ENCODE assay signal across 25 cellular contexts in genomic region chr5:142292808-142293207, GRCh38. TPM values are rescaled to one million over a fixed set of nuclear protein-coding genes. Genes with fewer than 3 reads are reported as not detected.
A peak's percentile ranks its signal among the peaks of the same experiment; 100 is the strongest.
DNase-seq lines count a peak whose midpoint lies in the region; ATAC-seq, FAIRE-seq and TF ChIP-seq lines count a peak whose summit lies in the region.
"Had no signal": no experiment of that assay in that cellular context is flagged by ENCODE, and none has a peak within 500 bp of the region (broad histone marks: within the 10 kb centered on the region; RNA-seq: fewer than 3 reads in every experiment).

No MANE protein-coding gene starts in this region.

- TF ChIP-seq CTCF in GM23338 (conservative IDR thresholded peaks at IDR 0.05; ENCODE audit: low read depth in 2 of 2) (no peak), HFFc6 (IDR thresholded peaks at IDR 0.05) (no peak), K562 (IDR thresholded peaks at IDR 0.05 in 2 of 3, conservative IDR thresholded peaks at IDR 0.05 in 1 of 3; ENCODE audit: insufficient read depth in 2 of 3, low read depth in 1 of 3, low read length in 3 of 3) (no peak), nephron progenitor cell (IDR thresholded peaks at IDR 0.05) (no peak)

- no TSS peak for BruUV-seq in K562 (replicated peaks; lab: Mats Ljungman, UMichigan)

- peaks cover 40% of the 10 kb centered on the region for H3K36me3 Mint-ChIP-seq in GM23338 (ENCODE audit: low read depth)
- peaks cover 34% of the 10 kb centered on the region for H3K36me3 Mint-ChIP-seq in HFFc6 (ENCODE audit: low read depth)
- H3K36me3 Mint-ChIP-seq in nephron progenitor cell (ENCODE audit: low read depth): no peaks in the 10 kb centered on the region
- H3K36me3 Mint-ChIP-seq in effector memory CD8-positive, alpha-beta T cell (ENCODE audit: insufficient read depth): no peaks in the 10 kb centered on the region
- H3K36me3 Mint-ChIP-seq: CD14-positive monocyte had no signal

- H3F3A ChIP-seq in GM23338 (replicated peaks; ENCODE audit: low read depth): peaks cover 37% of the 10 kb centered on the region

- H3K4me3 Mint-ChIP-seq in GM23338: no peak overlapping the region
- H3K4me3 Mint-ChIP-seq in HFFc6: no peak overlapping the region
- H3K4me3 Mint-ChIP-seq in nephron progenitor cell: no peak overlapping the region
- no peak overlapping the region for H3K4me3 Mint-ChIP-seq in effector memory CD8-positive, alpha-beta T cell
- H3K4me3 Mint-ChIP-seq: CD14-positive monocyte; CD4-positive, alpha-beta T cell; CD8-positive, alpha-beta memory T cell; H9 had no signal

- no peak for DNase-seq in GM23338 (ENCODE audit: low spot score)
- DNase-seq in HFFc6: no peak
- DNase-seq in K562 (ENCODE audit: extremely low read depth in 1 of 4, low spot score in 3 of 4): no peak
- DNase-seq in nephron progenitor cell: no peak
- no peak for DNase-seq in NCI-H1092 treated with DMSO at 0.1 percent for 48 hours (lab: John Stamatoyannopoulos, UW)
- DNase-seq in effector memory CD8-positive, alpha-beta T cell: no peak
- DNase-seq in DMS114 treated with DMSO at 0.1 percent for 48 hours (lab: John Stamatoyannopoulos, UW; ENCODE audit: unreplicated experiment): no peak
- DNase-seq: 8988T; ACHN; AML-193; BE2C; CD4-positive, alpha-beta T cell; DMS 273 treated with DMSO at 0.1 percent for 48 hours; DMS79 treated with DMSO at 0.1 percent for 48 hours; GF-D8; H9 had no signal

- H3K4me1 Mint-ChIP-seq in GM23338 (peaks cover 68% of the 10 kb centered on the region), HFFc6 (ENCODE audit: low read depth) (peaks cover 64% of the 10 kb centered on the region), nephron progenitor cell (peaks cover 92% of the 10 kb centered on the region)
- peaks cover 0 to 7% of the 10 kb centered on the region in 2 donors for H3K4me1 Mint-ChIP-seq in effector memory CD8-positive, alpha-beta T cell (ENCODE audit: low read depth in 2 of 2)

- intact Hi-C loops in K562 (cut with micrococcal nuclease): no loop called here

- peaks cover 9% of the 10 kb centered on the region for H3K27me3 Mint-ChIP-seq in GM23338 (ENCODE audit: insufficient read depth, low read depth, poor library complexity)
- H3K27me3 Mint-ChIP-seq in HFFc6 (ENCODE audit: insufficient read depth): peaks cover 2% of the 10 kb centered on the region
- peaks cover 3% of the 10 kb centered on the region for H3K27me3 Mint-ChIP-seq in nephron progenitor cell (ENCODE audit: low read depth, poor library complexity)
- peaks cover 25 to 26% of the 10 kb centered on the region in 2 donors for H3K27me3 Mint-ChIP-seq in effector memory CD8-positive, alpha-beta T cell
- H3K27me3 Mint-ChIP-seq: CD4-positive, alpha-beta T cell had no signal

- no peak for TF ChIP-seq POLR2A in K562 (conservative IDR thresholded peaks at IDR 0.05)

- 0 out of 2 replicates have a peak overlapping the region, but pooled peaks have one; percentile 45 for H3K27ac ChIP-seq in GM23338 (ENCODE audit: low read depth)
- no peak overlapping the region for H3K27ac ChIP-seq in K562 (ENCODE audit: extremely low read depth, low read depth, low read length)
- H3K27ac ChIP-seq: A549 had no signal

- no peaks in the 10 kb centered on the region for H3K9me1 ChIP-seq in K562 (ENCODE audit: control insufficient read depth, insufficient read depth, low read length)

- WGBS in K562 (ENCODE audit: insufficient coverage, low coverage, missing lambda C conversion rate): 75% methylated on average over 3 of the region's 3 CpGs

- no peak for TF ChIP-seq EP300 in K562 (IDR thresholded peaks at IDR 0.05; ENCODE audit: low read length)

- no peak overlapping the region for H3K9ac ChIP-seq in K562 (ENCODE audit: insufficient read depth in 1 of 2, low read depth in 2 of 2, low read length in 2 of 2)
- H3K9ac ChIP-seq: BLaER1 treated with 17β-estradiol and CSF1 and Interleukin-3, amounts not matched to agents 10 nM and 100 nM had no signal

- POLR2A ChIA-PET in K562 (lab: Yijun Ruan, JAX): interaction anchor here (0.9 kb wide), 1 partner anchor 17 kb away, joined by 3 read pairs; no protein-coding TSS in a partner anchor

- H4K20me1 ChIP-seq in GM23338 (replicated peaks; ENCODE audit: insufficient read depth) (no peaks in the 10 kb centered on the region), K562 (replicated peaks; ENCODE audit: control insufficient read depth, insufficient read depth, low read length) (no peaks in the 10 kb centered on the region)

- H3K4me3 ChIP-seq in GM23338: no peak overlapping the region
- H3K4me3 ChIP-seq in K562: no peak overlapping the region
- H3K4me3 ChIP-seq: A549; BLaER1 treated with 17β-estradiol and CSF1 and Interleukin-3, amounts not matched to agents 10 nM and 100 nM had no signal

- in situ Hi-C loops in K562 (cut with MboI): no loop called here

- peaks cover 30% of the 10 kb centered on the region for H3K79me2 ChIP-seq in GM23338 (replicated peaks; ENCODE audit: insufficient read depth)
- no peaks in the 10 kb centered on the region for H3K79me2 ChIP-seq in K562 (ENCODE audit: control insufficient read depth, insufficient read depth, low read length)

- H3K9me2 ChIP-seq in GM23338 (ENCODE audit: insufficient read depth): no peaks in the 10 kb centered on the region

- H3K36me3 ChIP-seq in GM23338 (ENCODE audit: insufficient read depth): no peaks in the 10 kb centered on the region
- H3K36me3 ChIP-seq in K562 (ENCODE audit: control insufficient read depth, insufficient read depth, low read length): no peaks in the 10 kb centered on the region
- H3K36me3 ChIP-seq: BLaER1 treated with 17β-estradiol and CSF1 and Interleukin-3, amounts not matched to agents 10 nM and 100 nM had no signal

- H3K9me3 Mint-ChIP-seq in GM23338 (no peaks in the 10 kb centered on the region), HFFc6 (no peaks in the 10 kb centered on the region; the same call in 1 of the 2 replicates), nephron progenitor cell (no peaks in the 10 kb centered on the region)
- H3K9me3 Mint-ChIP-seq in effector memory CD8-positive, alpha-beta T cell: no peaks in the 10 kb centered on the region
- H3K9me3 Mint-ChIP-seq: CD4-positive, alpha-beta T cell; CD8-positive, alpha-beta memory T cell; H9 had no signal

- FAIRE-seq in K562 (lab: Jason Lieb, UNC): no peak
- FAIRE-seq: A549, D721Med, GM12891, GM18507, H1 had no signal

- no peak for ATAC-seq in GM23338
- ATAC-seq in K562: no peak
- no peak for ATAC-seq in effector memory CD8-positive, alpha-beta T cell (replicated peaks)
- ATAC-seq: A549, HCT116 had no signal

- no peaks in the 10 kb centered on the region for H3K27me3 ChIP-seq in GM23338 (ENCODE audit: insufficient read depth)
- no peaks in the 10 kb centered on the region for H3K27me3 ChIP-seq in K562 (ENCODE audit: control insufficient read depth in 2 of 2, insufficient read depth in 2 of 2, low read length in 2 of 2)
- H3K27me3 ChIP-seq: BE2C; BLaER1 treated with 17β-estradiol and CSF1 and Interleukin-3, amounts not matched to agents 10 nM and 100 nM had no signal

- H3K9me3 ChIP-seq in K562 (replicated peaks; ENCODE audit: control insufficient read depth, insufficient read depth, low read depth, low read length): no peaks in the 10 kb centered on the region
- H3K9me3 ChIP-seq: A549; BE2C; BLaER1 treated with 17β-estradiol and CSF1 and Interleukin-3, amounts not matched to agents 10 nM and 100 nM had no signal

- H3K4me2 ChIP-seq in GM23338 (no peak overlapping the region), K562 (ENCODE audit: insufficient read depth, low read length) (no peak overlapping the region)
- H3K4me2 ChIP-seq: A549 had no signal

- no peak overlapping the region for H3K27ac Mint-ChIP-seq in GM23338
- H3K27ac Mint-ChIP-seq in HFFc6: peak overlapping the region; percentile 85; the same call in 1 of the 2 replicates
- H3K27ac Mint-ChIP-seq in nephron progenitor cell: peak overlapping the region; percentile 48
- peak overlapping the region in 1 of 2 donors; percentile 29 for H3K27ac Mint-ChIP-seq in effector memory CD8-positive, alpha-beta T cell
- H3K27ac Mint-ChIP-seq: CD4-positive, alpha-beta T cell; CD8-positive, alpha-beta memory T cell had no signal

- H3K4me1 ChIP-seq in GM23338 (ENCODE audit: insufficient read depth) (peaks cover 65% of the 10 kb centered on the region), K562 (replicated peaks in 1 of 2; ENCODE audit: control insufficient read depth in 2 of 2, insufficient read depth in 2 of 2, low read length in 2 of 2) (peaks cover 14 to 38% of the 10 kb centered on the region in 2 experiments; a peak in 3 of 5 replicates)
- H3K4me1 ChIP-seq: A549 had no signal

- no peak for TF ChIP-seq RAD21 in K562 (CRISPR knock-in tag; conservative IDR thresholded peaks at IDR 0.05 in 1 of 2, IDR thresholded peaks at IDR 0.05 in 1 of 2)

- CTCF ChIA-PET in K562 (lab: Yijun Ruan, JAX; ENCODE audit: low intra/inter-chr PET ratio): no interaction called here

- H2AFZ ChIP-seq in GM23338: no peak overlapping the region
- no peak overlapping the region for H2AFZ ChIP-seq in K562 (ENCODE audit: low read depth, low read length)

TF ChIP-seq in GM23338, 12 proteins besides CTCF, POLR2A, EP300 and RAD21 (continues in another document):
- TF ChIP-seq ZNF331 (CRISPR knock-in tag; IDR thresholded peaks at IDR 0.05; ENCODE audit: low read depth) (no peak), EZH2phosphoT487 (IDR thresholded peaks at IDR 0.05; ENCODE audit: unreplicated experiment) (no peak)

TF ChIP-seq in K562, 482 proteins besides CTCF, POLR2A, EP300 and RAD21 (continues in another document):
- TF ChIP-seq SREBF2 (CRISPR knock-in tag; IDR thresholded peaks at IDR 0.05): no peak

RNA-seq across cellular contexts. Expression of gene SPRY4, which starts 32.0 kb away (rescaled TPM):
- 177 and 240 TPM in 2 replicates for total RNA-seq in GM23338 (2014; rRNA removed; shearing (Covaris generic))
- polyA plus RNA-seq in GM23338 (2016; fragmentation: Nextera tagmentation; extraction: Ambion mirVana) (70.6 and 70.9 TPM in 2 replicates), K562 (2011; rRNA removed) (6.0 and 6.3 TPM in 2 replicates), K562 (2014; fragmentation: Illumina TruSeq; extraction: Trizol) (12.2 and 19.8 TPM in 2 replicates), K562 (2014; fragmentation: Nextera tagmentation; extraction: Ambion mirVana) (1 to 10 TPM; 2.6 to 3.1 TPM), K562 (2014; rRNA removed) (11.6 and 14.9 TPM in 2 replicates)
- total RNA-seq in HFFc6 (2021; fragmentation: NEBNext Ultra II Directional; extraction: Animal tissue kit (Norgen Biotek cat#: 25700)): 10 to 100 TPM; 26.1 to 28.9 (median 27.8) TPM
- total RNA-seq in K562 (2011; cell fraction: chromatin; rRNA removed; ENCODE audit: low replicate concordance): 49.3 and 108 TPM in 2 replicates
- 62.4 and 87.6 TPM in 2 replicates for total RNA-seq in K562 (2011; cell fraction: nucleolus; rRNA removed)
- total RNA-seq in K562 (2011; cell fraction: nucleoplasm; rRNA removed): 57.4 and 69.9 TPM in 2 replicates
- total RNA-seq in K562 (2014; rRNA removed) (11.2 and 20.4 TPM in 2 replicates), K562 (2014; rRNA removed; fragmentation: Illumina TruSeq; extraction: Trizol) (8.8 and 9.5 TPM in 2 replicates), K562 (2015; rRNA removed; fragmentation: Illumina TruSeq; extraction: Trizol) (7.1 and 8.9 TPM in 2 replicates), K562 (2021) (20.0 and 24.2 TPM in 2 replicates)
- 5.5 and 10.9 TPM in 2 replicates for polyA plus RNA-seq in K562 (2011; cell fraction: cytosol; rRNA removed)
- polyA plus RNA-seq in K562 (2011; cell fraction: nucleus; rRNA removed): 15.8 and 47.7 TPM in 2 replicates
- 16.9 and 24.3 TPM in 2 replicates for polyA plus RNA-seq in K562 (2012)
- 9.9 and 18.2 TPM in 2 replicates for polyA minus RNA-seq in K562 (2011; rRNA and poly(A)+ RNA removed)
- 8.3 and 14.6 TPM in 2 replicates for polyA minus RNA-seq in K562 (2011; cell fraction: cytosol; rRNA and poly(A)+ RNA removed)
- polyA minus RNA-seq in K562 (2011; cell fraction: nucleus; rRNA and poly(A)+ RNA removed): 26.0 and 38.8 TPM in 2 replicates
- polyA plus RNA-seq: CD14-positive monocyte; CD8-positive, alpha-beta memory T cell had no signal
